Comparison of ENCODE assay signal across 12 cellular contexts in genomic region chr6:30591008-30591407, GRCh38. TPM values are rescaled to one million over a fixed set of nuclear protein-coding genes. Genes with fewer than 3 reads are reported as not detected.
DNase-seq lines count a peak whose midpoint lies in the region; ATAC-seq, FAIRE-seq and TF ChIP-seq lines count a peak whose summit lies in the region.
"Had no signal": no experiment of that assay in that cellular context is flagged by ENCODE, and none has a peak within 500 bp of the region (broad histone marks: within the 10 kb centered on the region; RNA-seq: fewer than 3 reads in every experiment).

No MANE protein-coding gene starts in this region.

- no peaks in the 10 kb centered on the region for H3K9me3 ChIP-seq in thyroid gland
- H3K9me3 ChIP-seq: BE2C, thoracic aorta had no signal

- H3K4me3 ChIP-seq in kidney epithelial cell (ENCODE audit: low read depth, low read length), result no peak overlapping the region
- H3K4me3 ChIP-seq in thyroid gland (replicated peaks in 1 of 3), result no peak overlapping the region
- H3K4me3 ChIP-seq: thoracic aorta had no signal

- no peak for DNase-seq in activated T-cell treated with anti-CD3 and anti-CD28 coated beads, Interleukin-2, amount 50 U/mL, for 4 hours
- DNase-seq in activated T-cell treated with anti-CD3 and anti-CD28 coated beads, Interleukin-2, amount 50 U/mL, for 1 hour, result no peak
- DNase-seq in astrocyte of the hippocampus (ENCODE audit: low read depth, low spot score), result peak; percentile 31
- peak; percentile 28 for DNase-seq in kidney epithelial cell (ENCODE audit: low read depth)
- DNase-seq in thyroid gland, result peak; percentile 54 to 68
- no peak for DNase-seq in glutamatergic neuron
- no peak for DNase-seq in H54 (ENCODE audit: insufficient read length, low spot score)
- no peak for DNase-seq in iPS-NIHi7 (ENCODE audit: extremely low spot score)
- DNase-seq: BE2C had no signal

- H3K27me3 ChIP-seq in kidney epithelial cell (ENCODE audit: control insufficient read depth, insufficient read depth, low read length) (no peaks in the 10 kb centered on the region), thyroid gland (no peaks in the 10 kb centered on the region)
- H3K27me3 ChIP-seq: BE2C had no signal

- no peak for TF ChIP-seq CTCF in kidney epithelial cell (IDR thresholded peaks at IDR 0.05; ENCODE audit: insufficient read depth, low read length, poor library complexity, severe bottlenecking)
- no peak for TF ChIP-seq CTCF in thyroid gland (IDR thresholded peaks at IDR 0.05)
- no peak for TF ChIP-seq CTCF in glutamatergic neuron (IDR thresholded peaks at IDR 0.05; ENCODE audit: partially characterized antibody, unreplicated experiment)

- TF ChIP-seq POLR2A in thyroid gland (IDR thresholded peaks at IDR 0.05) (no peak), H54 (IDR thresholded peaks at IDR 0.05; ENCODE audit: low read depth, low read length) (no peak)

- peak; percentile 23 for ATAC-seq in activated T-cell treated with anti-CD3 and anti-CD28 coated beads, Interleukin-2, amount 50 U/mL, for 4 hours

- peak overlapping the region; percentile 36 to 73 (median 42) for H3K27ac ChIP-seq in thyroid gland
- H3K27ac ChIP-seq: thoracic aorta had no signal

- no peak overlapping the region for H3K4me3 Mint-ChIP-seq in activated T-cell treated with anti-CD3 and anti-CD28 coated beads, Interleukin-2, amount 50 U/mL, for 4 hours
- H3K4me3 Mint-ChIP-seq in glutamatergic neuron (ENCODE audit: unreplicated experiment), result no peak overlapping the region
- H3K4me3 Mint-ChIP-seq: activated naive CD8-positive, alpha-beta T cell had no signal

- H3K27ac Mint-ChIP-seq in glutamatergic neuron (ENCODE audit: unreplicated experiment), result no peak overlapping the region
- H3K27ac Mint-ChIP-seq: activated naive CD8-positive, alpha-beta T cell had no signal

- no peak for FAIRE-seq in H54 (lab: Jason Lieb, UNC)
- FAIRE-seq: frontal cortex had no signal

- peaks cover 6 to 7% of the 10 kb centered on the region in 2 donors for H3K4me1 ChIP-seq in thyroid gland
- H3K4me1 ChIP-seq: BE2C had no signal

- 10 to 32% methylated on average over 1 of the region's 1 CpG for WGBS in thyroid gland, 2 donors

- intact Hi-C loops in thyroid gland (cut with DNase I), result no loop called here

- peaks cover 52% of the 10 kb centered on the region for H3K36me3 Mint-ChIP-seq in activated T-cell treated with anti-CD3 and anti-CD28 coated beads, Interleukin-2, amount 50 U/mL, for 4 hours (ENCODE audit: insufficient read depth)
- H3K36me3 Mint-ChIP-seq in glutamatergic neuron (ENCODE audit: unreplicated experiment), result no peaks in the 10 kb centered on the region

- H3K9me3 Mint-ChIP-seq in activated T-cell treated with anti-CD3 and anti-CD28 coated beads, Interleukin-2, amount 50 U/mL, for 4 hours, result no peaks in the 10 kb centered on the region
- H3K9me3 Mint-ChIP-seq in glutamatergic neuron (ENCODE audit: unreplicated experiment), result no peaks in the 10 kb centered on the region

- H3K4me1 Mint-ChIP-seq in activated T-cell treated with anti-CD3 and anti-CD28 coated beads, Interleukin-2, amount 50 U/mL, for 4 hours (ENCODE audit: low read depth), result peaks cover 4% of the 10 kb centered on the region
- peaks cover 6% of the 10 kb centered on the region for H3K4me1 Mint-ChIP-seq in glutamatergic neuron (ENCODE audit: low read depth, unreplicated experiment)

- no peaks in the 10 kb centered on the region for H3K27me3 Mint-ChIP-seq in activated T-cell treated with anti-CD3 and anti-CD28 coated beads, Interleukin-2, amount 50 U/mL, for 4 hours (ENCODE audit: low read depth)
- H3K27me3 Mint-ChIP-seq in glutamatergic neuron (ENCODE audit: unreplicated experiment), result peaks cover 2% of the 10 kb centered on the region
- H3K27me3 Mint-ChIP-seq: activated naive CD8-positive, alpha-beta T cell had no signal

- peaks cover 1% of the 10 kb centered on the region for H3K36me3 ChIP-seq in kidney epithelial cell (ENCODE audit: control insufficient read depth, insufficient read depth, low read length)
- H3K36me3 ChIP-seq in thyroid gland, result peaks cover 41 to 63% of the 10 kb centered on the region in 2 donors

RNA-seq across cellular contexts. Expression of gene ABCF1, which starts 19.8 kb away (rescaled TPM):
- 100 to 1,000 TPM; 167 to 181 (median 181) TPM for total RNA-seq in activated T-cell treated with anti-CD3 and anti-CD28 coated beads, Interleukin-2, amount 50 U/mL, for 4 hours
- total RNA-seq in kidney epithelial cell, result 46.3 and 57.7 TPM in 2 replicates
- total RNA-seq in thyroid gland, result 10 to 100 TPM; 41.4 to 47.1 (median 43.5) TPM
- total RNA-seq in glutamatergic neuron (ENCODE audit: unreplicated experiment), result 62.7 TPM

RNA-seq across cellular contexts. Expression of gene PPP1R10, which starts 26.0 kb away (rescaled TPM):
- 100 to 1,000 TPM; 102 to 106 (median 106) TPM for total RNA-seq in activated T-cell treated with anti-CD3 and anti-CD28 coated beads, Interleukin-2, amount 50 U/mL, for 4 hours
- 38.6 and 40.2 TPM in 2 replicates for total RNA-seq in kidney epithelial cell
- total RNA-seq in thyroid gland, result 10 to 100 TPM; 49.1 to 72.2 (median 57.0) TPM
- 99.7 TPM for total RNA-seq in glutamatergic neuron (ENCODE audit: unreplicated experiment)

RNA-seq across cellular contexts. Expression of gene MRPS18B, which starts 26.6 kb away (rescaled TPM):
- total RNA-seq in activated T-cell treated with anti-CD3 and anti-CD28 coated beads, Interleukin-2, amount 50 U/mL, for 4 hours, result 100 to 1,000 TPM in 2 of 3 donors, 10 to 100 TPM in 1; 98.6 to 108 (median 103) TPM
- 56.4 and 78.9 TPM in 2 replicates for total RNA-seq in kidney epithelial cell
- 10 to 100 TPM; 47.0 to 82.5 (median 64.6) TPM for total RNA-seq in thyroid gland
- 40.0 TPM for total RNA-seq in glutamatergic neuron (ENCODE audit: unreplicated experiment)

RNA-seq across cellular contexts. Expression of gene PRR3, which starts 33.9 kb away (rescaled TPM):
- 10 to 100 TPM; 41.3 to 49.3 (median 43.8) TPM for total RNA-seq in activated T-cell treated with anti-CD3 and anti-CD28 coated beads, Interleukin-2, amount 50 U/mL, for 4 hours
- total RNA-seq in kidney epithelial cell, result 8.6 and 10.1 TPM in 2 replicates
- total RNA-seq in thyroid gland, result 10 to 100 TPM in 2 of 4 donors, 1 to 10 TPM in 2; 7.4 to 18.0 (median 12.2) TPM
- 34.7 TPM for total RNA-seq in glutamatergic neuron (ENCODE audit: unreplicated experiment)

RNA-seq across cellular contexts. Expression of gene GNL1, which starts 34.7 kb away (rescaled TPM):
- total RNA-seq in activated T-cell treated with anti-CD3 and anti-CD28 coated beads, Interleukin-2, amount 50 U/mL, for 4 hours, result 100 to 1,000 TPM; 134 to 142 (median 138) TPM
- 31.1 and 36.7 TPM in 2 replicates for total RNA-seq in kidney epithelial cell
- 10 to 100 TPM; 33.9 to 77.7 (median 37.7) TPM for total RNA-seq in thyroid gland
- 42.1 TPM for total RNA-seq in glutamatergic neuron (ENCODE audit: unreplicated experiment)

Comparison
In these comparisons a context has a peak if more than half of its experiments do, and no peak if none do; other contexts are left out.
1. DNase-seq: peak in astrocyte of the hippocampus (single experiment), kidney epithelial cell (single experiment) and thyroid gland (2 of 2); none in activated T-cell treated with anti-CD3 and anti-CD28 coated beads, Interleukin-2, amount 50 U/mL, for 4 hours (single experiment), activated T-cell treated with anti-CD3 and anti-CD28 coated beads, Interleukin-2, amount 50 U/mL, for 1 hour (single experiment), glutamatergic neuron (single experiment), H54 (single experiment) and iPS-NIHi7 (single experiment).